Comparison of ENCODE assay signal across 23 cellular contexts in genomic region chr11:11909727-11910126, GRCh38.
A peak's percentile ranks its signal among the peaks of the same experiment; 100 is the strongest.
DNase-seq lines count a peak whose midpoint lies in the region; ATAC-seq and TF ChIP-seq lines count a peak whose summit lies in the region.
"Had no signal": no experiment of that assay in that cellular context is flagged by ENCODE, and none has a peak within 500 bp of the region (broad histone marks: within the 10 kb centered on the region; RNA-seq: fewer than 3 reads in every experiment).

No MANE protein-coding gene starts in this region.

- H3K27ac ChIP-seq in AG04450 (ENCODE audit: low read depth, low read length) (peak overlapping the region; percentile 78), HEK293 (ENCODE audit: extremely low read depth, low read depth, low read length) (no peak overlapping the region), right lobe of liver (no peak overlapping the region)
- H3K27ac ChIP-seq: thyroid gland had no signal

- ATAC-seq in HG03097 (IDR thresholded peaks at IDR 0.05; ENCODE audit: low FRiP score, unreplicated experiment) (no peak), HG03432 (IDR thresholded peaks at IDR 0.05; ENCODE audit: unreplicated experiment) (no peak), right lobe of liver (no peak)
- ATAC-seq: left lobe of liver, mucosa of descending colon had no signal

- CTCF ChIA-PET in AG04450 (lab: Charles Lee), result no interaction called here
- CTCF ChIA-PET in HEK293 (lab: Yijun Ruan, JAX), result interaction anchor here (0.8 kb wide), 1 partner anchor 23 kb away, joined by 5 read pairs; no protein-coding TSS in a partner anchor

- no peaks in the 10 kb centered on the region for H3K27me3 ChIP-seq in AG04450 (ENCODE audit: control insufficient read depth, insufficient read depth, low read length)
- H3K27me3 ChIP-seq in right lobe of liver, result no peaks in the 10 kb centered on the region
- H3K27me3 ChIP-seq: thyroid gland had no signal

- no peaks in the 10 kb centered on the region for H3K9me3 ChIP-seq in AG04450 (ENCODE audit: control insufficient read depth, insufficient read depth, low read length)
- no peaks in the 10 kb centered on the region for H3K9me3 ChIP-seq in HEK293 (ENCODE audit: control insufficient read depth, insufficient read depth, low read depth, low read length)
- H3K9me3 ChIP-seq in right lobe of liver, result no peaks in the 10 kb centered on the region
- H3K9me3 ChIP-seq: mucosa of descending colon, thyroid gland had no signal

- H3K4me3 ChIP-seq in AG04450 (ENCODE audit: low read depth, low read length), result no peak overlapping the region
- no peak overlapping the region for H3K4me3 ChIP-seq in HEK293 (ENCODE audit: low read depth, low read length)
- no peak overlapping the region for H3K4me3 ChIP-seq in right lobe of liver
- H3K4me3 ChIP-seq: mucosa of descending colon, thyroid gland had no signal

- POLR2A ChIA-PET in AG04450 (lab: Yijun Ruan, JAX) (no interaction called here), HEK293 (lab: Yijun Ruan, JAX) (no interaction called here)

- H3K36me3 ChIP-seq in HEK293 (ENCODE audit: control insufficient read depth in 2 of 2, insufficient read depth in 1 of 2, low read length in 2 of 2) (peaks cover 0 to 41% of the 10 kb centered on the region in 2 experiments; a peak in 1 of 3 replicates), right lobe of liver (peaks cover 0 to 22% (median 11%) of the 10 kb centered on the region in 4 donors)

- intact Hi-C loops in right lobe of liver (cut with DNase I), result no loop called here

- TF ChIP-seq CTCF in AG04450 (IDR thresholded peaks at IDR 0.05; ENCODE audit: low read depth, low read length) (no peak), HEK293 (tag by site-specific recombination; IDR thresholded peaks at IDR 0.05) (no peak), right lobe of liver (IDR thresholded peaks at IDR 0.05) (no peak)

- no peak for TF ChIP-seq POLR2A in right lobe of liver (IDR thresholded peaks at IDR 0.05)

- DNase-seq in AG04450 (ENCODE audit: low read depth, low spot score) (peak; percentile 65), astrocyte of the hippocampus (ENCODE audit: low read depth, low spot score) (peak; percentile 61), hepatic stellate cell (ENCODE audit: low spot score) (peak; percentile 2), right lobe of liver (no peak)
- no peak for DNase-seq in activated CD4-positive, alpha-beta T cell treated with anti-CD3 and anti-CD28 coated beads, Interleukin-2, amount 50 U/mL, for 4 hours
- DNase-seq: activated B cell treated with CpG ODN at 0.5 μM for 24 hours; activated CD8-positive, alpha-beta memory T cell treated with anti-CD3 and anti-CD28 coated beads for 24 hours; AML-193; COR-L47; effector memory CD4-positive, alpha-beta T cell; foreskin melanocyte; KG1; mucosa of descending colon; NCI-H1105 treated with DMSO at 0.1 percent for 48 hours; NCI-H2107; NCI-H526 treated with DMSO at 0.1 percent for 48 hours; OCI-M1; retina; thyroid gland had no signal

- no peaks in the 10 kb centered on the region for H3K4me1 ChIP-seq in HEK293 (ENCODE audit: control insufficient read depth, insufficient read depth, low read length)
- H3K4me1 ChIP-seq in right lobe of liver, result no peaks in the 10 kb centered on the region
- H3K4me1 ChIP-seq: thyroid gland had no signal

TF ChIP-seq in HEK293, 187 proteins besides CTCF, POLR2A, EP300 and RAD21:
- TF ChIP-seq ZBTB44 (tag by site-specific recombination; IDR thresholded peaks at IDR 0.05) (no peak), ZBTB49 (tag by site-specific recombination; IDR thresholded peaks at IDR 0.05; ENCODE audit: low read depth) (no peak), ZNF324 (tag by site-specific recombination; IDR thresholded peaks at IDR 0.05) (no peak), ZBTB26 (tag by site-specific recombination; optimal IDR thresholded peaks at IDR 0.05) (no peak), ZNF214 (tag by site-specific recombination; IDR thresholded peaks at IDR 0.05; ENCODE audit: borderline replicate concordance) (no peak), SCRT2 (tag by site-specific recombination; IDR thresholded peaks at IDR 0.05) (peak; percentile 37; the same call in 1 of the 2 replicates)

Comparison
In these comparisons a context has a peak if more than half of its experiments do, and no peak if none do; other contexts are left out.
1. DNase-seq: peak in AG04450 (single experiment), astrocyte of the hippocampus (single experiment) and hepatic stellate cell (single experiment); none in activated CD4-positive, alpha-beta T cell treated with anti-CD3 and anti-CD28 coated beads, Interleukin-2, amount 50 U/mL, for 4 hours (0 of 2) and right lobe of liver (0 of 3).